In the genomic region with DNA sequence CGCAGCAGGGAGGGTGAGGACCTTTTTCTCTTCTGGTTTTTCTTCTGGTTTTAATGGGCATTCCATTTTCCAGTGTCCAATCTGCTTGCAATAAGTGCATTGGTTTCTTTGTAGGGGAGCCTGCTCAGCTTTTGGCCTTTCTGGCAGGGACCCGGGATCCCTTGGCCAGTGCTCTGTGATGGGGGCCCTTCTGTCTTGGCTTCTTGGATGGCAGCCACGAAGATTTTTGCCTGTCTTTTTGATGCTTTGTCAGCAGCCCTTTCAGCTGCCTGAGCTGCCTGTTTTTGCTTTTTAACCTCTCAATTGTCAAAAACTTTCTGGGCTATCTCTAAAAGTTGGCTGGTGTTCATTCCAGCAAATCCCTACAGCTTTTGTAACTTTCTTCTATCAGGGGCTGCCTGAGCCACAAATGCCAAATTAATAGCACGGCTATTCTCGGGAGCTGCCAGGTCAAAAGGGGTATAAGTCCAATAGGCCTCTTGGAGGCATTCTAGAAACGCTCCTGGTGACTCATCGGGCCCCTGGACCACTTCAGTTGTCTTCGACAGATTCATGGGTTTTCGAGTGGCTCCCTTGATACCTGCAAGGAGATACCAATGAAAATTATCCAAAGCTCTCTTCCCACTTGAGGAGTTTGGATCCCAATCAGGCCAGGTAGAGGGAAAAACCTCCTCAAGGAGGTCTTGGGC, we compare ENCODE assay signal across 20 cellular contexts.
DNase-seq lines count a peak whose midpoint lies in the region; ATAC-seq, FAIRE-seq and TF ChIP-seq lines count a peak whose summit lies in the region.
"Had no signal": no experiment of that assay in that cellular context is flagged by ENCODE, and none has a peak within 500 bp of the region (broad histone marks: within the 10 kb centered on the region; RNA-seq: fewer than 3 reads in every experiment).

No MANE protein-coding gene starts in this region.

- TF ChIP-seq CTCF in HepG2 (CRISPR knock-in tag; IDR thresholded peaks at IDR 0.05) (no peak), right lobe of liver (IDR thresholded peaks at IDR 0.05) (no peak), fibroblast of villous mesenchyme (IDR thresholded peaks at IDR 0.05; ENCODE audit: insufficient read depth, low read depth, low read length) (no peak), spleen (IDR thresholded peaks at IDR 0.05 in 8 of 11, conservative IDR thresholded peaks at IDR 0.05 in 3 of 11) (no peak)

- no peaks in the 10 kb centered on the region for H3K79me1 ChIP-seq in neuronal stem cell (ENCODE audit: low read depth, low read length)

- H3K4me1 ChIP-seq in HepG2 (ENCODE audit: insufficient read depth, low read length) (peaks cover 11% of the 10 kb centered on the region), right lobe of liver (no peaks in the 10 kb centered on the region), neuronal stem cell (ENCODE audit: control insufficient read depth in 2 of 2, insufficient read depth in 1 of 2, low read depth in 1 of 2, low read length in 2 of 2) (no peaks in the 10 kb centered on the region), spleen (no peaks in the 10 kb centered on the region)
- H3K4me1 ChIP-seq: BLaER1 treated with 17β-estradiol and CSF1 and Interleukin-3, amounts not matched to agents 10 nM and 100 nM had no signal

- no peak for FAIRE-seq in HepG2 (lab: Jason Lieb, UNC)
- no peak for FAIRE-seq in GM12892 (lab: Jason Lieb, UNC)

- BruUV-seq in HepG2 (replicated peaks; lab: Mats Ljungman, UMichigan) = no TSS peak

- CTCF ChIA-PET in HepG2 (lab: Yijun Ruan, JAX; ENCODE audit: low intra/inter-chr PET ratio, low total read pairs) = no interaction called here
- CTCF ChIA-PET in activated naive CD4-positive, alpha-beta T cell treated with anti-CD3 and anti-CD28 coated beads, Interleukin-2, amount 10 ng/mL, durations not matched to agents 7 days and 5 days (lab: Charles Lee) = no interaction called here

- H2BK5ac ChIP-seq in neuronal stem cell (ENCODE audit: low read length) = no peak overlapping the region

- H4K91ac ChIP-seq in neuronal stem cell (ENCODE audit: low read depth, low read length, poor library complexity) = no peak overlapping the region

- H3K27me3 Mint-ChIP-seq in activated naive CD4-positive, alpha-beta T cell treated with anti-CD3 and anti-CD28 coated beads, Interleukin-2, amount 10 ng/mL, durations not matched to agents 7 days and 5 days = no peaks in the 10 kb centered on the region

- H3K79me2 ChIP-seq in HepG2 (ENCODE audit: insufficient read depth, low read length) = no peaks in the 10 kb centered on the region

- no peak overlapping the region for H2AFZ ChIP-seq in HepG2 (ENCODE audit: low read length)
- peak overlapping the region; percentile 54 for H2AFZ ChIP-seq in neuronal stem cell (ENCODE audit: low read length)

- H3K27ac Mint-ChIP-seq in activated naive CD4-positive, alpha-beta T cell treated with anti-CD3 and anti-CD28 coated beads, Interleukin-2, amount 10 ng/mL, durations not matched to agents 7 days and 5 days = no peak overlapping the region
- H3K27ac Mint-ChIP-seq: CD8-positive, alpha-beta T cell; HFFc6 had no signal

- H4K20me1 ChIP-seq in HepG2 (ENCODE audit: insufficient read depth, low read length) = no peaks in the 10 kb centered on the region
- H4K20me1 ChIP-seq: BLaER1 treated with 17β-estradiol and CSF1 and Interleukin-3, amounts not matched to agents 10 nM and 100 nM had no signal

- no peak overlapping the region for H2AK5ac ChIP-seq in neuronal stem cell (ENCODE audit: low read depth, low read length)

- H3K4ac ChIP-seq in neuronal stem cell (ENCODE audit: low read length) = no peak overlapping the region

- in situ Hi-C loops in HepG2 (cut with HindIII; ENCODE audit: extremely low pct_ligation_motif_present, low pct_unique_long_range_greater_than_20kb) = no loop called here

- H2BK120ac ChIP-seq in neuronal stem cell (ENCODE audit: low read depth, low read length) = no peak overlapping the region

- POLR2A ChIA-PET in HepG2 (lab: Yijun Ruan, JAX) = no interaction called here

- no peaks in the 10 kb centered on the region for H3K4me1 Mint-ChIP-seq in activated naive CD4-positive, alpha-beta T cell treated with anti-CD3 and anti-CD28 coated beads, Interleukin-2, amount 10 ng/mL, durations not matched to agents 7 days and 5 days

- peaks cover 0 to 7% of the 10 kb centered on the region in 2 experiments; a peak in 2 of 5 replicates for H3K27me3 ChIP-seq in HepG2 (ENCODE audit: control insufficient read depth in 1 of 2, insufficient read depth in 2 of 2, low read length in 2 of 2)
- no peaks in the 10 kb centered on the region for H3K27me3 ChIP-seq in right lobe of liver
- H3K27me3 ChIP-seq in neuronal stem cell (ENCODE audit: control insufficient read depth in 3 of 3, insufficient read depth in 3 of 3, low read depth in 1 of 3, low read length in 3 of 3) = no peaks in the 10 kb centered on the region
- no peaks in the 10 kb centered on the region for H3K27me3 ChIP-seq in spleen (replicated peaks in 1 of 7)
- H3K27me3 ChIP-seq: BLaER1 treated with 17β-estradiol and CSF1 and Interleukin-3, amounts not matched to agents 10 nM and 100 nM had no signal

- WGBS in HepG2 (ENCODE audit: low lambda C conversion rate) = 58% methylated on average over 9 of the region's 9 CpGs
- 76% methylated on average over 7 of the region's 9 CpGs for WGBS in right lobe of liver (ENCODE audit: insufficient coverage, low coverage, low lambda C conversion rate, missing lambda C conversion rate)
- WGBS in neuronal stem cell (ENCODE audit: extremely low coverage in 2 of 2, insufficient read length in 2 of 2, insufficient replicate concordance in 1 of 2), 2 donors = no CpG with 5 or more reads among the region's 9 CpGs
- WGBS in spleen, 5 donors = 64 to 81% (median 75%) methylated on average over 9 of the region's 9 CpGs

- no peak overlapping the region for H3K4me3 Mint-ChIP-seq in activated naive CD4-positive, alpha-beta T cell treated with anti-CD3 and anti-CD28 coated beads, Interleukin-2, amount 10 ng/mL, durations not matched to agents 7 days and 5 days
- H3K4me3 Mint-ChIP-seq: CD8-positive, alpha-beta T cell; HFFc6 had no signal

- no peak for DNase-seq in HepG2 (ENCODE audit: low spot score)
- no peak for DNase-seq in right lobe of liver
- peak; percentile 13 for DNase-seq in fibroblast of villous mesenchyme (ENCODE audit: low read depth)
- no peak for DNase-seq in neuronal stem cell (ENCODE audit: low spot score)
- no peak for DNase-seq in NCI-H345 (lab: John Stamatoyannopoulos, UW)
- no peak for DNase-seq in activated naive CD4-positive, alpha-beta T cell treated with anti-CD3 and anti-CD28 coated beads, Interleukin-2, amount 10 ng/mL, durations not matched to agents 7 days and 5 days
- no peak for DNase-seq in GM12892 (ENCODE audit: insufficient read length)
- DNase-seq in spleen = no peak
- DNase-seq: 8988T; CD8-positive, alpha-beta T cell; DMS153; GDM1; NCI-H1092 treated with DMSO at 0.1 percent for 48 hours; NCI-H2029; NCI-H226; NCI-H524; Right ventricle myocardium superior; SW 1271 had no signal

- intact Hi-C loops in HepG2 (cut with micrococcal nuclease; ENCODE audit: unreplicated experiment) = loop anchor here (5.0 kb wide), 3 partner anchors 75 to 325 kb away; no protein-coding TSS in a partner anchor
- intact Hi-C loops in right lobe of liver (cut with DNase I) = no loop called here
- intact Hi-C loops in spleen (cut with DNase I; ENCODE audit: low total_unique reads) = no loop called here

- H3K14ac ChIP-seq in neuronal stem cell (ENCODE audit: low read length) = no peak overlapping the region

- TF ChIP-seq RAD21 in HepG2 (CRISPR knock-in tag; IDR thresholded peaks at IDR 0.05) = no peak

- no peak overlapping the region for H3K18ac ChIP-seq in neuronal stem cell (ENCODE audit: low read length)

- no peaks in the 10 kb centered on the region for H3K36me3 ChIP-seq in HepG2 (replicated peaks in 1 of 2; ENCODE audit: control insufficient read depth in 1 of 2, insufficient read depth in 2 of 2, low read length in 2 of 2)
- H3K36me3 ChIP-seq in right lobe of liver = no peaks in the 10 kb centered on the region
- no peaks in the 10 kb centered on the region for H3K36me3 ChIP-seq in neuronal stem cell (replicated peaks in 1 of 2; ENCODE audit: control insufficient read depth in 2 of 2, insufficient read depth in 2 of 2, low read length in 2 of 2)
- no peaks in the 10 kb centered on the region for H3K36me3 ChIP-seq in spleen
- H3K36me3 ChIP-seq: BLaER1 treated with 17β-estradiol and CSF1 and Interleukin-3, amounts not matched to agents 10 nM and 100 nM had no signal

- no peak overlapping the region for H2BK15ac ChIP-seq in neuronal stem cell (ENCODE audit: low read length)

- H3K4me3 ChIP-seq in HepG2 (replicated peaks in 1 of 3; ENCODE audit: insufficient read depth in 1 of 3, low read depth in 2 of 3, low read length in 3 of 3) = no peak overlapping the region
- no peak overlapping the region for H3K4me3 ChIP-seq in right lobe of liver
- no peak overlapping the region for H3K4me3 ChIP-seq in fibroblast of villous mesenchyme (ENCODE audit: low read depth, low read length)
- no peak overlapping the region for H3K4me3 ChIP-seq in neuronal stem cell (ENCODE audit: low read length in 2 of 2)
- no peak overlapping the region for H3K4me3 ChIP-seq in spleen
- H3K4me3 ChIP-seq: BLaER1 treated with 17β-estradiol and CSF1 and Interleukin-3, amounts not matched to agents 10 nM and 100 nM had no signal

- H3K4me2 ChIP-seq in HepG2 (ENCODE audit: low read depth, low read length) = peak overlapping the region; percentile 33; the same call in 1 of the 2 replicates
- H3K4me2 ChIP-seq in neuronal stem cell (ENCODE audit: insufficient read depth, low read length, poor library complexity, severe bottlenecking) = no peak overlapping the region
- H3K4me2 ChIP-seq: BLaER1 treated with 17β-estradiol and CSF1 and Interleukin-3, amounts not matched to agents 10 nM and 100 nM had no signal

- ATAC-seq in HepG2 (no peak), right lobe of liver (no peak)
- ATAC-seq: CD8-positive, alpha-beta T cell had no signal

- H2BK12ac ChIP-seq in neuronal stem cell (ENCODE audit: low read length) = no peak overlapping the region

- TF ChIP-seq EP300 in HepG2 (IDR thresholded peaks at IDR 0.05; ENCODE audit: low read depth in 2 of 2, low read length in 2 of 2) = no peak
- no peak for TF ChIP-seq EP300 in HepG2 (CRISPR knock-in tag; IDR thresholded peaks at IDR 0.05; ENCODE audit: borderline replicate concordance)

- no peak for TF ChIP-seq POLR2A in HepG2 (IDR thresholded peaks at IDR 0.05; ENCODE audit: insufficient read depth in 1 of 2, low read depth in 2 of 2, low read length in 2 of 2)
- no peak for TF ChIP-seq POLR2A in right lobe of liver (IDR thresholded peaks at IDR 0.05)
- TF ChIP-seq POLR2A in GM12892 (IDR thresholded peaks at IDR 0.05; ENCODE audit: low read depth, low read length) = no peak
- no peak for TF ChIP-seq POLR2A in spleen (IDR thresholded peaks at IDR 0.05)

- H3K9me3 ChIP-seq in HepG2 (ENCODE audit: low read length) (no peaks in the 10 kb centered on the region), right lobe of liver (no peaks in the 10 kb centered on the region), neuronal stem cell (replicated peaks in 1 of 2; ENCODE audit: control insufficient read depth in 2 of 2, insufficient read depth in 1 of 2, low read depth in 1 of 2, low read length in 2 of 2) (no peaks in the 10 kb centered on the region), spleen (no peaks in the 10 kb centered on the region)
- H3K9me3 ChIP-seq: BLaER1 treated with 17β-estradiol and CSF1 and Interleukin-3, amounts not matched to agents 10 nM and 100 nM had no signal

- no peak overlapping the region for H4K8ac ChIP-seq in neuronal stem cell (ENCODE audit: low read depth, low read length)

- H3K27ac ChIP-seq in HepG2 (ENCODE audit: extremely low read length, insufficient read depth, low read length) = no peak overlapping the region
- H3K27ac ChIP-seq in right lobe of liver = no peak overlapping the region
- H3K27ac ChIP-seq in neuronal stem cell (replicated peaks; ENCODE audit: low read length) = no peak overlapping the region
- H3K27ac ChIP-seq in spleen = no peak overlapping the region
- H3K27ac ChIP-seq: BLaER1 treated with 17β-estradiol and CSF1 and Interleukin-3, amounts not matched to agents 10 nM and 100 nM had no signal

- H3K9me3 Mint-ChIP-seq in activated naive CD4-positive, alpha-beta T cell treated with anti-CD3 and anti-CD28 coated beads, Interleukin-2, amount 10 ng/mL, durations not matched to agents 7 days and 5 days = peaks cover 34% of the 10 kb centered on the region

- H3K23ac ChIP-seq in neuronal stem cell (ENCODE audit: low read depth, low read length, poor library complexity) = no peak overlapping the region

- H3K9ac ChIP-seq in HepG2 (ENCODE audit: insufficient read depth, low read depth, low read length) (no peak overlapping the region), neuronal stem cell (ENCODE audit: low read depth, low read length, poor library complexity) (no peak overlapping the region)
- H3K9ac ChIP-seq: BLaER1 treated with 17β-estradiol and CSF1 and Interleukin-3, amounts not matched to agents 10 nM and 100 nM had no signal

- H3K36me3 Mint-ChIP-seq in activated naive CD4-positive, alpha-beta T cell treated with anti-CD3 and anti-CD28 coated beads, Interleukin-2, amount 10 ng/mL, durations not matched to agents 7 days and 5 days = no peaks in the 10 kb centered on the region
- H3K36me3 Mint-ChIP-seq: CD8-positive, alpha-beta T cell had no signal
